1 cellular context compared by ENCODE assay signal in the genomic region with DNA sequence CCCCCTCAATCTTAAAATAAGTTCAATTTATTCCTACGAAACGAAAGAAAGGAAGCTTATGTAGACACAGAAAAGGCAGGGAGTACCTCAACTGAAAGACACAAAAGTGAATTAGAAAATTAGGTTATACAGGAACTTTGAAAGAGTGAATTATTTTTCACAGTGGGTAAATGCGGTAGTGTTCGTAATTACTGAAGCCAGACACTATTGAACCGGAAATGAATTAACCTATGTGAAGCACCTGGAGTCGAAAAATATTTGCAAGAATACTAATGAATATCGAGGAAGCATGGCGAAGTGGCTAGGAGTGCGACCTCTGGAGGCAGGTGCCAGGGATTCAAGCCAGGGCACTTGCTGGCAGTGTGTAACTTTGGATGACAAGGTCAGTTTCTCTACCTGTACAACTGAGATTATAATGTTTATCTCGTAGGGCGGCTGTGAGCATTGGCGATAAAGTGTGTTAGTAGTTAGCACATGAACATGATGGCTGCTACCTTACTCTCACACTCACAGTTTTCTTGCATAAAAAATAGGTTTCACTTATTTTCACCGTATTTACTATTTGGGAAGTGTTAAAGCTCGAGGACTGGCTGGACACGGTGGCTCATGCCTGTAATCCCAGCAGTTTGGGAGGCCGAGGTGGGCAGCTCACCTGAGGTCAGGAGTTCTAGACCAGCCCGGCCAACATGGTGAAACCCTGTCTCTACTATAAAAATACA.
TF ChIP-seq lines count a peak whose summit lies in the region.

No MANE protein-coding gene starts in this region.

TF ChIP-seq in HepG2, 621 proteins besides CTCF, POLR2A, EP300 and RAD21 (continued from another document and continues in another):
- TF ChIP-seq, protein P1, sequence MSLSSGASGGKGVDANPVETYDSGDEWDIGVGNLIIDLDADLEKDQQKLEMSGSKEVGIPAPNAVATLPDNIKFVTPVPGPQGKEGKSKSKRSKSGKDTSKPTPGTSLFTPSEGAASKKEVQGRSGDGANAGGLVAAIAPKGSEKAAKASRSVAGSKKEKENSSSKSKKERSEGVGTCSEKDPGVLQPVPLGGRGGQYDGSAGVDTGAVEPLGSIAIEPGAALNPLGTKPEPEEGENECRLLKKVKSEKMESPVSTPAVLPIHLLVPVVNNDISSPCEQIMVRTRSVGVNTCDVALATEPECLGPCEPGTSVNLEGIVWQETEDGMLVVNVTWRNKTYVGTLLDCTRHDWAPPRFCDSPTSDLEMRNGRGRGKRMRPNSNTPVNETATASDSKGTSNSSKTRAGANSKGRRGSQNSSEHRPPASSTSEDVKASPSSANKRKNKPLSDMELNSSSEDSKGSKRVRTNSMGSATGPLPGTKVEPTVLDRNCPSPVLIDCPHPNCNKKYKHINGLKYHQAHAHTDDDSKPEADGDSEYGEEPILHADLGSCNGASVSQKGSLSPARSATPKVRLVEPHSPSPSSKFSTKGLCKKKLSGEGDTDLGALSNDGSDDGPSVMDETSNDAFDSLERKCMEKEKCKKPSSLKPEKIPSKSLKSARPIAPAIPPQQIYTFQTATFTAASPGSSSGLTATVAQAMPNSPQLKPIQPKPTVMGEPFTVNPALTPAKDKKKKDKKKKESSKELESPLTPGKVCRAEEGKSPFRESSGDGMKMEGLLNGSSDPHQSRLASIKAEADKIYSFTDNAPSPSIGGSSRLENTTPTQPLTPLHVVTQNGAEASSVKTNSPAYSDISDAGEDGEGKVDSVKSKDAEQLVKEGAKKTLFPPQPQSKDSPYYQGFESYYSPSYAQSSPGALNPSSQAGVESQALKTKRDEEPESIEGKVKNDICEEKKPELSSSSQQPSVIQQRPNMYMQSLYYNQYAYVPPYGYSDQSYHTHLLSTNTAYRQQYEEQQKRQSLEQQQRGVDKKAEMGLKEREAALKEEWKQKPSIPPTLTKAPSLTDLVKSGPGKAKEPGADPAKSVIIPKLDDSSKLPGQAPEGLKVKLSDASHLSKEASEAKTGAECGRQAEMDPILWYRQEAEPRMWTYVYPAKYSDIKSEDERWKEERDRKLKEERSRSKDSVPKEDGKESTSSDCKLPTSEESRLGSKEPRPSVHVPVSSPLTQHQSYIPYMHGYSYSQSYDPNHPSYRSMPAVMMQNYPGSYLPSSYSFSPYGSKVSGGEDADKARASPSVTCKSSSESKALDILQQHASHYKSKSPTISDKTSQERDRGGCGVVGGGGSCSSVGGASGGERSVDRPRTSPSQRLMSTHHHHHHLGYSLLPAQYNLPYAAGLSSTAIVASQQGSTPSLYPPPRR (CRISPR knock-in tag; IDR thresholded peaks at IDR 0.05; ENCODE audit: borderline replicate concordance): no peak
- TF ChIP-seq SKIL (CRISPR knock-in tag; IDR thresholded peaks at IDR 0.05; ENCODE audit: borderline replicate concordance): no peak
- TF ChIP-seq ZNF510 (CRISPR knock-in tag; IDR thresholded peaks at IDR 0.05; ENCODE audit: low read depth): 0 out of 2 replicates have a peak, but pooled peaks have one; percentile 1
- peak; percentile 49; the same call in 1 of the 2 replicates for TF ChIP-seq NFE2L2 (IDR thresholded peaks at IDR 0.05; ENCODE audit: low read length)
- TF ChIP-seq FOXK1 (CRISPR knock-in tag; IDR thresholded peaks at IDR 0.05; ENCODE audit: borderline replicate concordance, low read depth): no peak
- peak; percentile 78 for TF ChIP-seq SMC3 (IDR thresholded peaks at IDR 0.05; ENCODE audit: low read length)
- TF ChIP-seq, protein P2, sequence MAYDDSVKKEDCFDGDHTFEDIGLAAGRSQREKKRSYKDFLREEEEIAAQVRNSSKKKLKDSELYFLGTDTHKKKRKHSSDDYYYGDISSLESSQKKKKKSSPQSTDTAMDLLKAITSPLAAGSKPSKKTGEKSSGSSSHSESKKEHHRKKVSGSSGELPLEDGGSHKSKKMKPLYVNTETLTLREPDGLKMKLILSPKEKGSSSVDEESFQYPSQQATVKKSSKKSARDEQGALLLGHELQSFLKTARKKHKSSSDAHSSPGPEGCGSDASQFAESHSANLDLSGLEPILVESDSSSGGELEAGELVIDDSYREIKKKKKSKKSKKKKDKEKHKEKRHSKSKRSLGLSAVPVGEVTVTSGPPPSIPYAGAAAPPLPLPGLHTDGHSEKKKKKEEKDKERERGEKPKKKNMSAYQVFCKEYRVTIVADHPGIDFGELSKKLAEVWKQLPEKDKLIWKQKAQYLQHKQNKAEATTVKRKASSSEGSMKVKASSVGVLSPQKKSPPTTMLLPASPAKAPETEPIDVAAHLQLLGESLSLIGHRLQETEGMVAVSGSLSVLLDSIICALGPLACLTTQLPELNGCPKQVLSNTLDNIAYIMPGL (CRISPR knock-in tag; IDR thresholded peaks at IDR 0.05; ENCODE audit: borderline replicate concordance in 1 of 2, low read depth in 1 of 2): peak; percentile 93 to 98
- peak; percentile 58; the same call in 1 of the 2 replicates for TF ChIP-seq CBX5 (CRISPR knock-in tag; IDR thresholded peaks at IDR 0.05; ENCODE audit: borderline replicate concordance)
- TF ChIP-seq ZNF841 (CRISPR knock-in tag; IDR thresholded peaks at IDR 0.05; ENCODE audit: borderline replicate concordance): no peak
- TF ChIP-seq KLF13 (CRISPR knock-in tag; IDR thresholded peaks at IDR 0.05): no peak
- no peak for TF ChIP-seq FOSL1 (CRISPR knock-in tag; IDR thresholded peaks at IDR 0.05; ENCODE audit: borderline replicate concordance)
- no peak for TF ChIP-seq ZNF292 (CRISPR knock-in tag; IDR thresholded peaks at IDR 0.05; ENCODE audit: borderline replicate concordance, low read depth)
- TF ChIP-seq ZNF737 (CRISPR knock-in tag; IDR thresholded peaks at IDR 0.05; ENCODE audit: borderline replicate concordance): no peak
- TF ChIP-seq, protein P3, sequence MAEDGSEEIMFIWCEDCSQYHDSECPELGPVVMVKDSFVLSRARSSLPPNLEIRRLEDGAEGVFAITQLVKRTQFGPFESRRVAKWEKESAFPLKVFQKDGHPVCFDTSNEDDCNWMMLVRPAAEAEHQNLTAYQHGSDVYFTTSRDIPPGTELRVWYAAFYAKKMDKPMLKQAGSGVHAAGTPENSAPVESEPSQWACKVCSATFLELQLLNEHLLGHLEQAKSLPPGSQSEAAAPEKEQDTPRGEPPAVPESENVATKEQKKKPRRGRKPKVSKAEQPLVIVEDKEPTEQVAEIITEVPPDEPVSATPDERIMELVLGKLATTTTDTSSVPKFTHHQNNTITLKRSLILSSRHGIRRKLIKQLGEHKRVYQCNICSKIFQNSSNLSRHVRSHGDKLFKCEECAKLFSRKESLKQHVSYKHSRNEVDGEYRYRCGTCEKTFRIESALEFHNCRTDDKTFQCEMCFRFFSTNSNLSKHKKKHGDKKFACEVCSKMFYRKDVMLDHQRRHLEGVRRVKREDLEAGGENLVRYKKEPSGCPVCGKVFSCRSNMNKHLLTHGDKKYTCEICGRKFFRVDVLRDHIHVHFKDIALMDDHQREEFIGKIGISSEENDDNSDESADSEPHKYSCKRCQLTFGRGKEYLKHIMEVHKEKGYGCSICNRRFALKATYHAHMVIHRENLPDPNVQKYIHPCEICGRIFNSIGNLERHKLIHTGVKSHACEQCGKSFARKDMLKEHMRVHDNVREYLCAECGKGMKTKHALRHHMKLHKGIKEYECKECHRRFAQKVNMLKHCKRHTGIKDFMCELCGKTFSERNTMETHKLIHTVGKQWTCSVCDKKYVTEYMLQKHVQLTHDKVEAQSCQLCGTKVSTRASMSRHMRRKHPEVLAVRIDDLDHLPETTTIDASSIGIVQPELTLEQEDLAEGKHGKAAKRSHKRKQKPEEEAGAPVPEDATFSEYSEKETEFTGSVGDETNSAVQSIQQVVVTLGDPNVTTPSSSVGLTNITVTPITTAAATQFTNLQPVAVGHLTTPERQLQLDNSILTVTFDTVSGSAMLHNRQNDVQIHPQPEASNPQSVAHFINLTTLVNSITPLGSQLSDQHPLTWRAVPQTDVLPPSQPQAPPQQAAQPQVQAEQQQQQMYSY (CRISPR knock-in tag; IDR thresholded peaks at IDR 0.05): no peak
- no peak for TF ChIP-seq GPBP1L1 (CRISPR knock-in tag; IDR thresholded peaks at IDR 0.05)
- TF ChIP-seq ZNF570 (CRISPR knock-in tag; IDR thresholded peaks at IDR 0.05; ENCODE audit: borderline replicate concordance): no peak
- TF ChIP-seq ZFYVE20 (CRISPR knock-in tag; IDR thresholded peaks at IDR 0.05; ENCODE audit: borderline replicate concordance, low read depth): no peak
- TF ChIP-seq PAX8 (CRISPR knock-in tag; IDR thresholded peaks at IDR 0.05; ENCODE audit: borderline replicate concordance): no peak
- peak; percentile 76 for TF ChIP-seq ARID5B (CRISPR knock-in tag; IDR thresholded peaks at IDR 0.05)
- TF ChIP-seq E2F5 (CRISPR knock-in tag; conservative IDR thresholded peaks at IDR 0.05): no peak
- TF ChIP-seq, protein P4, sequence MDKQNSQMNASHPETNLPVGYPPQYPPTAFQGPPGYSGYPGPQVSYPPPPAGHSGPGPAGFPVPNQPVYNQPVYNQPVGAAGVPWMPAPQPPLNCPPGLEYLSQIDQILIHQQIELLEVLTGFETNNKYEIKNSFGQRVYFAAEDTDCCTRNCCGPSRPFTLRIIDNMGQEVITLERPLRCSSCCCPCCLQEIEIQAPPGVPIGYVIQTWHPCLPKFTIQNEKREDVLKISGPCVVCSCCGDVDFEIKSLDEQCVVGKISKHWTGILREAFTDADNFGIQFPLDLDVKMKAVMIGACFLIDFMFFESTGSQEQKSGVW (CRISPR knock-in tag; IDR thresholded peaks at IDR 0.05; ENCODE audit: borderline replicate concordance): no peak
- TF ChIP-seq GABPA (IDR thresholded peaks at IDR 0.05; ENCODE audit: low read depth, low read length): no peak
- peak; percentile 81 for TF ChIP-seq GABPA (CRISPR knock-in tag; IDR thresholded peaks at IDR 0.05; ENCODE audit: low read depth)
- TF ChIP-seq ZNF431 (CRISPR knock-in tag; IDR thresholded peaks at IDR 0.05; ENCODE audit: borderline replicate concordance, low read depth): no peak
- TF ChIP-seq MIER3 (CRISPR knock-in tag; IDR thresholded peaks at IDR 0.05; ENCODE audit: borderline replicate concordance): peak; percentile 72; the same call in 1 of the 2 replicates
- TF ChIP-seq RELA (CRISPR knock-in tag; IDR thresholded peaks at IDR 0.05): no peak
- no peak for TF ChIP-seq PCBP2 (optimal IDR thresholded peaks at IDR 0.05; ENCODE audit: low read depth, low read length, poor library complexity, severe bottlenecking)
- TF ChIP-seq ZNF484 (CRISPR knock-in tag; IDR thresholded peaks at IDR 0.05; ENCODE audit: borderline replicate concordance, low read depth): no peak
- TF ChIP-seq CERS6 (CRISPR knock-in tag; IDR thresholded peaks at IDR 0.05): no peak
- TF ChIP-seq ATF7-NPFF (CRISPR knock-in tag; IDR thresholded peaks at IDR 0.05; ENCODE audit: low read depth): no peak
- no peak for TF ChIP-seq PPARG (CRISPR knock-in tag; conservative IDR thresholded peaks at IDR 0.05)
- no peak for TF ChIP-seq ZNF264 (CRISPR knock-in tag; IDR thresholded peaks at IDR 0.05)
